Comparison of ENCODE assay signal across 18 cellular contexts in genomic region chr9:100573655-100574260, GRCh38.
"Had no signal": no experiment of that assay in that cellular context is flagged by ENCODE, and none has a peak within 500 bp of the region (broad histone marks: within the 10 kb centered on the region; RNA-seq: fewer than 3 reads in every experiment).

No MANE protein-coding gene starts in this region.

- H3K27ac ChIP-seq: body of pancreas, heart left ventricle, left lung, right atrium auricular region, skin epidermis, tibial artery, uterus had no signal

- ATAC-seq: body of pancreas; gastrocnemius medialis; heart left ventricle; left lung; stimulated activated naive CD8-positive, alpha-beta T cell treated with anti-CD3 and anti-CD28 coated beads, Interleukin-15, Interleukin-2, amounts not matched to agents 100 U/mL and 50 U/mL, for 24 hours had no signal

- H3K36me3 ChIP-seq: gastrocnemius medialis, left lung, right atrium auricular region, tibial artery, uterus had no signal

- H3K9me3 ChIP-seq: body of pancreas, gastrocnemius medialis, left lung, right atrium auricular region, tibial artery, uterus had no signal

- H3K27me3 ChIP-seq: body of pancreas, gastrocnemius medialis, heart left ventricle, left lung, right atrium auricular region, tibial artery, uterus had no signal

- DNase-seq: activated CD4-positive, alpha-beta T cell treated with anti-CD3 and anti-CD28 coated beads, Interleukin-2, amount 50 U/mL, for 48 hours; activated naive CD8-positive, alpha-beta T cell treated with anti-CD3 and anti-CD28 coated beads for 36 hours; activated T-cell treated with anti-CD3 and anti-CD28 coated beads for 4 hours; amygdala; body of pancreas; effector CD4-positive, alpha-beta T cell; gastrocnemius medialis; heart left ventricle; kidney; left lung; midbrain; stimulated activated naive CD8-positive, alpha-beta T cell treated with anti-CD3 and anti-CD28 coated beads, Interleukin-15, Interleukin-2, amounts not matched to agents 100 U/mL and 50 U/mL, for 24 hours; substantia nigra; tibial artery; uterus had no signal

- H3K4me1 ChIP-seq: body of pancreas, heart left ventricle, left lung, right atrium auricular region, tibial artery, uterus had no signal

- FAIRE-seq: kidney, TTC549 had no signal

- H3K4me3 ChIP-seq: body of pancreas, gastrocnemius medialis, heart left ventricle, left lung, right atrium auricular region, skin epidermis, tibial artery, uterus had no signal
